In the genomic region with DNA sequence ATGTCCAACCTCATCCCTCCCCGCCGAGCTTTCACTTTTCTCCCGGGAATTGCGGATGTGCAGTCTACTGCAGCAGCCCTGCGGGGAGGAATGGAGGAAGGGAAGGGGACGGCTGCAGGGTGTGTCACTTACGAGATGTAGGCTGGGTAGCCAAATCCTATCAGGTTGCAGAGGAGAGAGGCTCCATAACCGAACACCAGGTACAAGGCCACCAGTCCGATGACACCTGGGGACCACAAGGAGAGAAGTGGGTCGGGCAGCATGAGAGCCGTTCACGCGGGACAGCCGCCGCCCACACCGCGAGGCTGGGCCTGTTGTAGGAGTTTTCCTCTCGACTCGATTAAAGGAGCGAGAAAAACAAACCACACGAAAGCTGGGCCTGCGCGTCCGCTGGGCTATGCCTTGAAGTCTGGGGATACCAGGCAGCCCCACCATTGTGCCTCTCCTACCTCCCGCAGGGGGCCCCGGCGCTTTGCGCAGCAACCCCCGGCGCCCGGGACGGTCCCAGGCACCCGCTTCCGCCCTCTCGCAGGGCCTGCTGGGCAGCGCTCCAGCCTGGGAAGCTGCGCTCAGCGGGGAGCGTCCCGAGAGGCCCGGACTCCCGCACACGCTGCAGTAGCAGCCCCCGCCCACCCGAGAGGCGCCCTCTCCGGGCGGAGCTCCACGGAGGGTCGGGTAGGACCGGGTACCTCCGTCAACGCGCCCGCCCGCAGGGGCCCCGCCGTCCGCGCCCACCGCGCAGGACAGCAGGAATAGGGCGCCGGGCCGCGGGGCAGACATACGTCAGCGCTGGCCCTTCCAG, we compare ENCODE assay signal across 8 cellular contexts. TPM values are rescaled to one million over a fixed set of nuclear protein-coding genes. Genes with fewer than 3 reads are reported as not detected.
A peak's percentile ranks its signal among the peaks of the same experiment; 100 is the strongest.
DNase-seq lines count a peak whose midpoint lies in the region; ATAC-seq and TF ChIP-seq lines count a peak whose summit lies in the region.

No MANE protein-coding gene starts in this region.

- H3K4me1 ChIP-seq in thoracic aorta (ENCODE audit: control insufficient read depth in 1 of 2, low read depth in 2 of 2): peaks cover 25 to 55% of the 10 kb centered on the region in 2 donors

- DNase-seq in DMS114 treated with DMSO at 0.1 percent for 48 hours (lab: John Stamatoyannopoulos, UW; ENCODE audit: unreplicated experiment): peak; percentile 36
- peak; percentile 58 for DNase-seq in HT1080 (ENCODE audit: low read depth)
- DNase-seq in RPMI7951 (ENCODE audit: low read depth): peak; percentile 74
- DNase-seq in activated naive CD4-positive, alpha-beta T cell treated with Interleukin-2 at 50 U/mL for 16 hours: peak; percentile 61
- DNase-seq in foreskin melanocyte: peak; percentile 58
- peak; percentile 45 for DNase-seq in neural crest cell (ENCODE audit: low read depth, low spot score)
- peak; percentile 5 for DNase-seq in thoracic aorta (ENCODE audit: low spot score)

- H3K9me3 Mint-ChIP-seq in neural crest cell: no peaks in the 10 kb centered on the region

- TF ChIP-seq CTCF in neural crest cell (conservative IDR thresholded peaks at IDR 0.05): no peak
- no peak for TF ChIP-seq CTCF in thoracic aorta (IDR thresholded peaks at IDR 0.05)

- H3K4me3 ChIP-seq in thoracic aorta: peak overlapping the region; percentile 98

- H3K36me3 ChIP-seq in thoracic aorta: peaks cover 8% of the 10 kb centered on the region

- H3K4me1 Mint-ChIP-seq in neural crest cell: peaks cover 22% of the 10 kb centered on the region

- no peaks in the 10 kb centered on the region for H3K27me3 ChIP-seq in thoracic aorta (replicated peaks; ENCODE audit: insufficient read depth)

- no peaks in the 10 kb centered on the region for H3K9me3 ChIP-seq in thoracic aorta

- peak; percentile 30 for ATAC-seq in GM21423 (IDR thresholded peaks at IDR 0.05; ENCODE audit: unreplicated experiment)
- peak; percentile 59 for ATAC-seq in thoracic aorta (ENCODE audit: insufficient number of reproducible peaks, low FRiP score, low read depth)

- H3K27ac ChIP-seq in thoracic aorta: peak overlapping the region; percentile 98 to 99

- H3K36me3 Mint-ChIP-seq in neural crest cell (ENCODE audit: low read depth): peaks cover 11% of the 10 kb centered on the region

- H3K27me3 Mint-ChIP-seq in neural crest cell (ENCODE audit: low read depth): peaks cover 9% of the 10 kb centered on the region

- peak overlapping the region; percentile 98 for H3K4me3 Mint-ChIP-seq in neural crest cell

- H3K27ac Mint-ChIP-seq in neural crest cell (ENCODE audit: unreplicated experiment): no peak overlapping the region

RNA-seq across cellular contexts. Expression of gene REEP5, which starts 0.8 kb away (rescaled TPM):
- 34.9 and 70.2 TPM in 2 replicates for total RNA-seq in HT1080 (2014; rRNA removed; shearing (Covaris generic))
- polyA plus RNA-seq in HT1080 (2015; cell fraction: cytosol; rRNA removed): 43.1 and 53.0 TPM in 2 replicates
- polyA plus RNA-seq in HT1080 (2015; cell fraction: nucleus; rRNA removed): 24.8 and 30.1 TPM in 2 replicates
- total RNA-seq in RPMI7951 (2014; rRNA removed; shearing (Covaris generic)): 37.3 and 39.0 TPM in 2 replicates
- 25.8 and 28.6 TPM in 2 replicates for total RNA-seq in neural crest cell
- 100 to 1,000 TPM in 1 of 2 donors, 10 to 100 TPM in 1; 80.4 to 110 TPM for total RNA-seq in thoracic aorta

RNA-seq across cellular contexts. Expression of gene DCP2, which starts 55.4 kb away (rescaled TPM):
- total RNA-seq in HT1080 (2014; rRNA removed; shearing (Covaris generic)): 17.2 and 33.2 TPM in 2 replicates
- polyA plus RNA-seq in HT1080 (2015; cell fraction: cytosol; rRNA removed): 21.6 and 23.5 TPM in 2 replicates
- polyA plus RNA-seq in HT1080 (2015; cell fraction: nucleus; rRNA removed): 44.7 and 45.1 TPM in 2 replicates
- total RNA-seq in RPMI7951 (2014; rRNA removed; shearing (Covaris generic)): 22.1 and 28.4 TPM in 2 replicates
- total RNA-seq in neural crest cell (96.1 and 96.8 TPM in 2 replicates), thoracic aorta (10 to 100 TPM; 12.9 to 38.4 TPM)

Comparison
In these comparisons a context has a peak if more than half of its experiments do, and no peak if none do; other contexts are left out.
1. Peak in every context shown above with its lines: DNase-seq, ATAC-seq, H3K4me3 ChIP-seq and H3K27ac ChIP-seq.
2. DNase-seq: peak in every context shown above with its lines; median percentile 74 in RPMI7951; 61 in activated naive CD4-positive, alpha-beta T cell treated with Interleukin-2 at 50 U/mL for 16 hours; 58 in HT1080; 58 in foreskin melanocyte; 45 in neural crest cell; 36 in DMS114 treated with DMSO at 0.1 percent for 48 hours; 5 in thoracic aorta.